8 cellular contexts compared by ENCODE assay signal in genomic region chr12:87866602-87867292, GRCh38.
A peak's percentile ranks its signal among the peaks of the same experiment; 100 is the strongest.
DNase-seq lines count a peak whose midpoint lies in the region; ATAC-seq, FAIRE-seq and TF ChIP-seq lines count a peak whose summit lies in the region.

No MANE protein-coding gene starts in this region.

- no peak overlapping the region for H3K56ac ChIP-seq in IMR-90 (ENCODE audit: extremely low read depth, insufficient read depth, low read length)

- H2BK20ac ChIP-seq in IMR-90 (ENCODE audit: low read depth, low read length): no peak overlapping the region

- no peaks in the 10 kb centered on the region for H3K9me1 ChIP-seq in IMR-90 (ENCODE audit: insufficient read depth, low read length)

- dilution Hi-C loops in IMR-90 (cut with HindIII; ENCODE audit: low sequenced_read_pairs, unreplicated experiment): no loop called here

- ATAC-seq in IMR-90 (ENCODE audit: low read depth): peak; percentile 71
- ATAC-seq in HG03045 (IDR thresholded peaks at IDR 0.05; ENCODE audit: unreplicated experiment): no peak
- ATAC-seq in GM21528 (IDR thresholded peaks at IDR 0.05; ENCODE audit: low FRiP score, unreplicated experiment): no peak
- ATAC-seq in naive thymus-derived CD8-positive, alpha-beta T cell: no peak

- H3K4me1 Mint-ChIP-seq in naive thymus-derived CD8-positive, alpha-beta T cell: no peaks in the 10 kb centered on the region

- no peak for DNase-seq in GM12892 (ENCODE audit: insufficient read length)
- peak; percentile 50 for DNase-seq in IMR-90
- peak; percentile 25 to 26 for DNase-seq in cardiac fibroblast (ENCODE audit: low read depth in 2 of 2)
- no peak for DNase-seq in DMS79 treated with DMSO at 0.1 percent for 48 hours (lab: John Stamatoyannopoulos, UW)
- no peak for DNase-seq in naive thymus-derived CD8-positive, alpha-beta T cell

- no peak overlapping the region for H4K8ac ChIP-seq in IMR-90 (ENCODE audit: low read depth in 2 of 2, low read length in 2 of 2)

- no peak overlapping the region for H2AK9ac ChIP-seq in IMR-90 (replicated peaks; ENCODE audit: low read depth, low read length, poor library complexity)

- H4K20me1 ChIP-seq in IMR-90 (ENCODE audit: insufficient read depth, low read length): no peaks in the 10 kb centered on the region

- H3K36me3 ChIP-seq in IMR-90 (ENCODE audit: control insufficient read depth, insufficient read depth, low read length): no peaks in the 10 kb centered on the region

- H3K4me3 ChIP-seq in IMR-90 (ENCODE audit: insufficient read depth, low read depth, low read length) (no peak overlapping the region), cardiac fibroblast (replicated peaks in 1 of 2; ENCODE audit: low read depth in 2 of 2, low read length in 2 of 2) (no peak overlapping the region)

- H4K5ac ChIP-seq in IMR-90 (ENCODE audit: low read depth, low read length): no peak overlapping the region

- H3K27me3 ChIP-seq in IMR-90 (ENCODE audit: control insufficient read depth, insufficient read depth, low read length): no peaks in the 10 kb centered on the region

- peak; percentile 21 for FAIRE-seq in GM12892 (lab: Jason Lieb, UNC)

- POLR2A ChIA-PET in IMR-90 (lab: Charles Lee; ENCODE audit: unreplicated experiment): no interaction called here
- POLR2A ChIA-PET in naive thymus-derived CD8-positive, alpha-beta T cell (lab: Charles Lee): no interaction called here

- H3K23ac ChIP-seq in IMR-90 (ENCODE audit: low read depth, low read length): no peak overlapping the region

- H3K27me3 Mint-ChIP-seq in naive thymus-derived CD8-positive, alpha-beta T cell: peaks cover 0 to 4% (median 0%) of the 10 kb centered on the region in 5 donors

- no peak overlapping the region for H2BK15ac ChIP-seq in IMR-90 (ENCODE audit: low read depth, low read length)

- intact Hi-C loops in IMR-90 (cut with micrococcal nuclease): loop anchor here (1.0 to 10.0 kb wide), 3 partner anchors 87 to 1912 kb away; no protein-coding TSS in a partner anchor

- no peaks in the 10 kb centered on the region for H3K79me1 ChIP-seq in IMR-90 (ENCODE audit: low read depth in 1 of 2, low read length in 2 of 2)

- BruUV-seq in IMR-90 (replicated peaks; lab: Mats Ljungman, UMichigan): no TSS peak

- H3K4me1 ChIP-seq in IMR-90 (ENCODE audit: control insufficient read depth, insufficient read depth, low read length): no peaks in the 10 kb centered on the region

- no peaks in the 10 kb centered on the region for H3K9me3 Mint-ChIP-seq in naive thymus-derived CD8-positive, alpha-beta T cell

- TF ChIP-seq RAD21 in IMR-90 (IDR thresholded peaks at IDR 0.05; ENCODE audit: low read length): peak; percentile 51

- no CpG with 5 or more reads among the region's 3 CpGs for WGBS in IMR-90 (ENCODE audit: extremely low coverage in 2 of 2, insufficient read length in 1 of 2), 2 experiments

- TF ChIP-seq POLR2A in GM12892 (IDR thresholded peaks at IDR 0.05; ENCODE audit: low read depth, low read length): no peak
- no peak for TF ChIP-seq POLR2A in IMR-90 (IDR thresholded peaks at IDR 0.05; ENCODE audit: low read depth, low read length)

- TF ChIP-seq CTCF in 22Rv1 (IDR thresholded peaks at IDR 0.05): peak; percentile 91
- TF ChIP-seq CTCF in IMR-90 (conservative IDR thresholded peaks at IDR 0.05; ENCODE audit: low read depth, low read length): peak; percentile 53
- TF ChIP-seq CTCF in cardiac fibroblast (IDR thresholded peaks at IDR 0.05; ENCODE audit: low read depth, low read length): peak; percentile 44

- no peak overlapping the region for H4K91ac ChIP-seq in IMR-90 (ENCODE audit: insufficient read depth, low read depth, low read length)

- H3K9ac ChIP-seq in IMR-90 (ENCODE audit: low read depth, low read length): no peak overlapping the region

- in situ Hi-C loops in IMR-90 (cut with MboI; ENCODE audit: low sequenced_read_pairs): loop anchor here (25.0 kb wide), 1 partner anchor 904 kb away; no protein-coding TSS in a partner anchor

- H3K4me2 ChIP-seq in IMR-90 (ENCODE audit: low read depth, low read length): no peak overlapping the region

- H2AFZ ChIP-seq in IMR-90 (replicated peaks; ENCODE audit: low read length, poor library complexity): no peak overlapping the region

- H3K27ac ChIP-seq in 22Rv1 (no peak overlapping the region), IMR-90 (ENCODE audit: insufficient read depth, low read length) (no peak overlapping the region)

- no peak overlapping the region for H3K14ac ChIP-seq in IMR-90 (replicated peaks; ENCODE audit: low read depth, low read length)

- H3K18ac ChIP-seq in IMR-90 (ENCODE audit: low read depth, low read length): no peak overlapping the region

- no peak overlapping the region for H3K4me3 Mint-ChIP-seq in naive thymus-derived CD8-positive, alpha-beta T cell

- no peak overlapping the region for H2BK120ac ChIP-seq in IMR-90 (ENCODE audit: low read depth, low read length)

- H2BK5ac ChIP-seq in IMR-90 (ENCODE audit: low read depth, low read length, poor library complexity, severe bottlenecking): no peak overlapping the region

- no peak overlapping the region for H3K4ac ChIP-seq in IMR-90 (ENCODE audit: low read depth, low read length)

- CTCF ChIA-PET in IMR-90 (lab: Yijun Ruan, JAX): interaction anchor here (1.1 kb wide), 1 partner anchor 86 kb away, joined by 3 read pairs; no protein-coding TSS in a partner anchor

- no peak overlapping the region for H2AK5ac ChIP-seq in IMR-90 (ENCODE audit: low read depth, low read length)

- H3K9me3 ChIP-seq in IMR-90 (ENCODE audit: control insufficient read depth, insufficient read depth, low read length): no peaks in the 10 kb centered on the region

- H3K36me3 Mint-ChIP-seq in naive thymus-derived CD8-positive, alpha-beta T cell: no peaks in the 10 kb centered on the region

- no peak overlapping the region for H3K27ac Mint-ChIP-seq in naive thymus-derived CD8-positive, alpha-beta T cell

TF ChIP-seq in IMR-90, 13 proteins besides CTCF, POLR2A, EP300 and RAD21:
- TF ChIP-seq SMC3 (IDR thresholded peaks at IDR 0.05; ENCODE audit: low read depth, low read length): peak; percentile 54; the same call in 1 of the 2 replicates
- TF ChIP-seq RCOR1 (IDR thresholded peaks at IDR 0.05; ENCODE audit: insufficient replicate concordance, low read length): no peak

Comparison
In these comparisons a context has a peak if more than half of its experiments do, and no peak if none do; other contexts are left out.
1. DNase-seq: peak in IMR-90 (single experiment) and cardiac fibroblast (2 of 2); none in GM12892 (single experiment), DMS79 treated with DMSO at 0.1 percent for 48 hours (single experiment) and naive thymus-derived CD8-positive, alpha-beta T cell (0 of 10).
2. Peak in every context shown above with its lines, with median percentiles within 50 percentile points of each other: CTCF ChIP-seq.